31 cellular contexts compared by ENCODE assay signal in genomic region chr13:48798180-48798579, GRCh38.
"Had no signal": no experiment of that assay in that cellular context is flagged by ENCODE, and none has a peak within 500 bp of the region (broad histone marks: within the 10 kb centered on the region; RNA-seq: fewer than 3 reads in every experiment).

No MANE protein-coding gene starts in this region.

- H3K27ac ChIP-seq: adrenal gland, ascending aorta, body of pancreas, brain microvascular endothelial cell, breast epithelium, cardiac muscle cell had no signal

- H3K4me1 ChIP-seq: adrenal gland, ascending aorta, body of pancreas, breast epithelium had no signal

- DNase-seq: activated effector memory CD4-positive, alpha-beta T cell treated with anti-CD3 and anti-CD28 coated beads, Interleukin-2, amount 50 U/mL, for 16 hours; activated effector memory CD4-positive, alpha-beta T cell treated with Interleukin-2 at 50 U/mL for 16 hours; activated gamma-delta T cell; activated gamma-delta T cell treated with Interleukin-2 at 50 U/mL for 16 hours; activated naive CD4-positive, alpha-beta T cell; activated naive CD4-positive, alpha-beta T cell treated with anti-CD3 and anti-CD28 coated beads for 36 hours; activated naive CD4-positive, alpha-beta T cell treated with anti-CD3 and anti-CD28 coated beads, Interleukin-2, amount 10 ng/mL, durations not matched to agents 7 days and 5 days; activated naive CD4-positive, alpha-beta T cell treated with anti-CD3 and anti-CD28 coated beads, Interleukin-2, amount 50 U/mL, for 16 hours; activated naive CD4-positive, alpha-beta T cell treated with Interleukin-2 at 50 U/mL for 16 hours; activated naive CD8-positive, alpha-beta T cell treated with anti-CD3 and anti-CD28 coated beads for 36 hours; activated naive CD8-positive, alpha-beta T cell treated with anti-CD3 and anti-CD28 coated beads, Interleukin-2, amount 10 ng/mL, durations not matched to agents 7 days and 5 days; activated naive CD8-positive, alpha-beta T cell treated with anti-CD3 and anti-CD28 coated beads, Interleukin-2, amount 50 U/mL, for 24 hours; activated T-cell treated with anti-CD3 and anti-CD28 coated beads, Interleukin-2, amount 50 U/mL, for 1 hour; activated T-cell treated with anti-CD3 and anti-CD28 coated beads, Interleukin-2, amount 50 U/mL, for 24 hours; activated T-cell treated with anti-CD3 and anti-CD28 coated beads, Interleukin-2, amount 50 U/mL, for 4 hours; activated T-cell treated with anti-CD3 and anti-CD28 coated beads, Interleukin-2, amount 50 U/mL, for 48 hours; activated T-cell treated with anti-CD3 and anti-CD28 coated beads, Interleukin-2, amount 50 U/mL, for 72 hours; adrenal gland; amniotic stem cell; amygdala; anterior cingulate cortex; aorta; body of pancreas; brain microvascular endothelial cell; caudate nucleus; central memory CD4-positive, alpha-beta T cell; cerebellar nuclear complex had no signal

- H3K27me3 ChIP-seq: adrenal gland, ascending aorta, body of pancreas, brain microvascular endothelial cell, breast epithelium, cardiac muscle cell had no signal

- H3K9me3 ChIP-seq: adrenal gland, ascending aorta, body of pancreas, breast epithelium had no signal

- H3K36me3 ChIP-seq: adrenal gland, ascending aorta, brain microvascular endothelial cell, breast epithelium, cardiac muscle cell had no signal

- H3K4me3 ChIP-seq: adrenal gland, ascending aorta, body of pancreas, breast epithelium, cardiac muscle cell had no signal

- ATAC-seq: activated naive CD4-positive, alpha-beta T cell treated with anti-CD3 and anti-CD28 coated beads, Interleukin-2, amount 50 U/mL, for 72 hours; activated naive CD8-positive, alpha-beta T cell treated with anti-CD3 and anti-CD28 coated beads, Interleukin-2, amount 50 U/mL, for 24 hours; activated T-cell treated with anti-CD3 and anti-CD28 coated beads, Interleukin-2, amount 50 U/mL, for 4 hours; activated T-cell treated with anti-CD3 and anti-CD28 coated beads, Interleukin-2, amount 50 U/mL, for 72 hours; body of pancreas had no signal
